In the genomic region with DNA sequence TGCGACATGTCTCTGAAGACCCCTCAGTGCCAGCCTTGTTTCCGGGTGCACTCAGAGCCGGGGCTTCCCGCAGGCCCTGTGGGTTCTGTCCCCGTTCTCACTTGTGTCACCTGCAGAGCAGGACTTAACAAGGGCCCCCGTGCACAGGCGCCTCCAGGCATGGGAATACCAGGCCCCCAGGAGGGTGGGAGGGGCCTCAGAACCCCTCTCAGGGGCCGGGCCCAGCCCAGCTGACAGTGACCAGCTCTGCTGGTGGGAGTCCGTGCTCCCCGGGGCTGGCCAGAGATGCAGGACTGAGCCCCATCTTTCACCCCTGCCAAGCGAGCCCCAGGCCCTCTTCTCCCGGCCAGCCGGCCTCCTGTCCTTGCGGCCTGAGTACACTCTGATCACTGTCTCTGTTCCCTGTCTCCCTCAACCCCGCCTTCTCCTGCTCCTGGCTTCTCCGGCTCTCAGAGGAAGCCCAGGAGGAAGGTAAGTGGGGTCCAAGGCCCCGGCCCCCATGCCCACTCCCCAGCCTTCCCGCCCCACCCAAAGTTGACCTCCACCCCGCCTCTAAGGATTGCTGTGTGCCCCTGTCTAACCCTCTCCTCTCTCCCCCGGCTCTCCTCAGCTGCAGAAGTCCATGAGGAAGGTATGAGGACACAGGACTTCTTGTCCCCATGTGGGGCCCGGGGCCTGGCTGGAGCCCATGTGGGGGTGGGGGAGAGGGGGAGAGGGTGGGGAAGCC, we compare ENCODE assay signal across 1 cellular context.
TF ChIP-seq lines count a peak whose summit lies in the region.

No MANE protein-coding gene starts in this region.

TF ChIP-seq in SK-N-SH, 30 proteins besides CTCF, POLR2A, EP300 and RAD21 (continued from another document):
- TF ChIP-seq, protein P1, sequence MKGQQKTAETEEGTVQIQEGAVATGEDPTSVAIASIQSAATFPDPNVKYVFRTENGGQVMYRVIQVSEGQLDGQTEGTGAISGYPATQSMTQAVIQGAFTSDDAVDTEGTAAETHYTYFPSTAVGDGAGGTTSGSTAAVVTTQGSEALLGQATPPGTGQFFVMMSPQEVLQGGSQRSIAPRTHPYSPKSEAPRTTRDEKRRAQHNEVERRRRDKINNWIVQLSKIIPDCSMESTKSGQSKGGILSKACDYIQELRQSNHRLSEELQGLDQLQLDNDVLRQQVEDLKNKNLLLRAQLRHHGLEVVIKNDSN (IDR thresholded peaks at IDR 0.05; ENCODE audit: borderline replicate concordance, low read depth) = no peak
- TF ChIP-seq POLR2AphosphoS5 (IDR thresholded peaks at IDR 0.05; ENCODE audit: low read depth, low read length) = no peak
- TF ChIP-seq RXRA (IDR thresholded peaks at IDR 0.05; ENCODE audit: borderline replicate concordance, low read depth) = no peak
- no peak for TF ChIP-seq CHD2 (IDR thresholded peaks at IDR 0.05; ENCODE audit: low read length, partially characterized antibody)
- TF ChIP-seq, protein P2, sequence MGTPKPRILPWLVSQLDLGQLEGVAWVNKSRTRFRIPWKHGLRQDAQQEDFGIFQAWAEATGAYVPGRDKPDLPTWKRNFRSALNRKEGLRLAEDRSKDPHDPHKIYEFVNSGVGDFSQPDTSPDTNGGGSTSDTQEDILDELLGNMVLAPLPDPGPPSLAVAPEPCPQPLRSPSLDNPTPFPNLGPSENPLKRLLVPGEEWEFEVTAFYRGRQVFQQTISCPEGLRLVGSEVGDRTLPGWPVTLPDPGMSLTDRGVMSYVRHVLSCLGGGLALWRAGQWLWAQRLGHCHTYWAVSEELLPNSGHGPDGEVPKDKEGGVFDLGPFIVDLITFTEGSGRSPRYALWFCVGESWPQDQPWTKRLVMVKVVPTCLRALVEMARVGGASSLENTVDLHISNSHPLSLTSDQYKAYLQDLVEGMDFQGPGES (IDR thresholded peaks at IDR 0.05; ENCODE audit: low read depth, low read length) = no peak
- no peak for TF ChIP-seq NRF1 (IDR thresholded peaks at IDR 0.05; ENCODE audit: low read depth, low read length)
- TF ChIP-seq TAF1 (IDR thresholded peaks at IDR 0.05; ENCODE audit: borderline replicate concordance, low read depth, low read length) = no peak
